In genomic region chr19:38685666-38686529, GRCh38 we compare ENCODE assay signal across 8 cellular contexts. TPM values are rescaled to one million over a fixed set of nuclear protein-coding genes. Genes with fewer than 3 reads are reported as not detected.
A peak's percentile ranks its signal among the peaks of the same experiment; 100 is the strongest.
DNase-seq lines count a peak whose midpoint lies in the region; ATAC-seq and TF ChIP-seq lines count a peak whose summit lies in the region.

No MANE protein-coding gene starts in this region.

- peak overlapping the region; percentile 52 for H3K4me2 ChIP-seq in trophoblast cell (ENCODE audit: low read length)

- peak overlapping the region; percentile 71 for H2AFZ ChIP-seq in trophoblast cell (ENCODE audit: insufficient read depth, low read length, poor library complexity)

- peak overlapping the region; percentile 90 to 94 (median 93) for H3K27ac Mint-ChIP-seq in CD4-positive, CD25-positive, alpha-beta regulatory T cell
- H3K27ac Mint-ChIP-seq in T-cell, result peak overlapping the region; percentile 70 to 85

- peak overlapping the region; percentile 83 for H3K27ac ChIP-seq in CD4-positive, CD25-positive, alpha-beta regulatory T cell (ENCODE audit: insufficient read depth, low read length, poor library complexity, severe bottlenecking)
- H3K27ac ChIP-seq in esophagus (ENCODE audit: low read depth in 2 of 2, low read length in 1 of 2) (peak overlapping the region; percentile 98 to 100), trophoblast cell (ENCODE audit: low read depth, low read length) (peak overlapping the region; percentile 100)

- H3K9me3 ChIP-seq in CD4-positive, CD25-positive, alpha-beta regulatory T cell (ENCODE audit: control insufficient read depth in 2 of 2, low read length in 2 of 2), result no peaks in the 10 kb centered on the region
- H3K9me3 ChIP-seq in esophagus (ENCODE audit: control insufficient read depth in 2 of 2, insufficient read depth in 1 of 2, low read depth in 1 of 2, low read length in 1 of 2), result no peaks in the 10 kb centered on the region
- H3K9me3 ChIP-seq in trophoblast cell (ENCODE audit: insufficient read depth, low read depth, low read length), result no peaks in the 10 kb centered on the region

- H3K4ac ChIP-seq in trophoblast cell (ENCODE audit: low read depth, low read length), result peak overlapping the region; percentile 95

- H4K91ac ChIP-seq in trophoblast cell (ENCODE audit: low read depth, low read length), result peak overlapping the region; percentile 100

- H3K36me3 Mint-ChIP-seq in CD4-positive, CD25-positive, alpha-beta regulatory T cell, result peaks cover 8% of the 10 kb centered on the region
- peaks cover 17% of the 10 kb centered on the region for H3K36me3 Mint-ChIP-seq in T-cell

- H2BK5ac ChIP-seq in trophoblast cell (ENCODE audit: low read depth, low read length, poor library complexity), result peak overlapping the region; percentile 100

- peak overlapping the region; percentile 97 for H3K18ac ChIP-seq in trophoblast cell (ENCODE audit: low read length)

- no peaks in the 10 kb centered on the region for H3K9me3 Mint-ChIP-seq in CD4-positive, CD25-positive, alpha-beta regulatory T cell
- H3K9me3 Mint-ChIP-seq in T-cell, result no peaks in the 10 kb centered on the region

- TF ChIP-seq CTCF in GM20000 (IDR thresholded peaks at IDR 0.05; ENCODE audit: extremely low read depth, missing control alignments), result no peak

- no peak for ATAC-seq in CD4-positive, CD25-positive, alpha-beta regulatory T cell (ENCODE audit: low read depth in 2 of 2)
- ATAC-seq in HG02759 (IDR thresholded peaks at IDR 0.05; ENCODE audit: unreplicated experiment), result peak; percentile 42
- no peak for ATAC-seq in T-cell (replicated peaks in 1 of 4)
- ATAC-seq in GM19397 (IDR thresholded peaks at IDR 0.05; ENCODE audit: unreplicated experiment), result no peak

- H3K36me3 ChIP-seq in CD4-positive, CD25-positive, alpha-beta regulatory T cell (ENCODE audit: control insufficient read depth, insufficient read depth, low read length), result peaks cover 2% of the 10 kb centered on the region
- H3K36me3 ChIP-seq in esophagus (ENCODE audit: control insufficient read depth in 2 of 2, insufficient read depth in 2 of 2, low read length in 1 of 2), result peaks cover 0 to 5% of the 10 kb centered on the region in 2 donors
- H3K36me3 ChIP-seq in trophoblast cell (ENCODE audit: control insufficient read depth in 1 of 2, insufficient read depth in 2 of 2, low read length in 2 of 2), result peaks cover 8 to 14% of the 10 kb centered on the region in 2 experiments

- 21% methylated on average over 10 of the region's 10 CpGs for WGBS in esophagus, 2 donors
- no CpG with 5 or more reads among the region's 10 CpGs for WGBS in trophoblast cell (ENCODE audit: extremely low coverage, insufficient coverage, insufficient read length)

- POLR2A ChIA-PET in T-cell (lab: Charles Lee), result no interaction called here

- H4K8ac ChIP-seq in trophoblast cell (ENCODE audit: low read depth, low read length), result peak overlapping the region; percentile 96

- H2BK120ac ChIP-seq in trophoblast cell (ENCODE audit: insufficient read depth, low read length, poor library complexity), result peak overlapping the region; percentile 100

- peak; percentile 28 to 49 (median 33) for DNase-seq in CD4-positive, CD25-positive, alpha-beta regulatory T cell
- no peak for DNase-seq in T-cell
- DNase-seq in trophoblast cell, result peak in 1 of 2 donors; percentile 58
- DNase-seq in iPS-NIHi11 (ENCODE audit: low spot score), result no peak
- no peak for DNase-seq in GM20000 (ENCODE audit: low spot score)

- H2BK12ac ChIP-seq in trophoblast cell (ENCODE audit: low read length), result peak overlapping the region; percentile 97

- peak overlapping the region; percentile 25 for H3K9ac ChIP-seq in trophoblast cell (ENCODE audit: low read length)

- peaks cover 8 to 88% (median 65%) of the 10 kb centered on the region in 4 donors for H3K4me1 Mint-ChIP-seq in CD4-positive, CD25-positive, alpha-beta regulatory T cell
- H3K4me1 Mint-ChIP-seq in T-cell, result peaks cover 49 to 84% (median 72%) of the 10 kb centered on the region in 3 donors

- peaks cover 67% of the 10 kb centered on the region for H3K79me1 ChIP-seq in trophoblast cell (ENCODE audit: low read length)

- H3K4me1 ChIP-seq in CD4-positive, CD25-positive, alpha-beta regulatory T cell (ENCODE audit: control insufficient read depth, insufficient read depth, low read length, poor library complexity, severe bottlenecking), result peaks cover 72% of the 10 kb centered on the region
- H3K4me1 ChIP-seq in esophagus (ENCODE audit: control insufficient read depth in 2 of 2, insufficient read depth in 2 of 2, low read length in 1 of 2) (peaks cover 15 to 35% of the 10 kb centered on the region in 2 donors), trophoblast cell (ENCODE audit: control insufficient read depth in 1 of 2, insufficient read depth in 2 of 2, low read length in 2 of 2) (peaks cover 64 to 66% of the 10 kb centered on the region in 2 experiments)

- CTCF ChIA-PET in T-cell (lab: Charles Lee), result interaction anchor here (0.6 to 1.4 kb wide), 7 partner anchors 10 to 298 kb away, joined by 3 to 9 read pairs (median 5); partner anchors contain the start of gene GGN (in 1 of the 2)

- peak overlapping the region; percentile 49 for H4K12ac ChIP-seq in trophoblast cell (ENCODE audit: low read depth, low read length)

- peaks cover 46% of the 10 kb centered on the region for H3K79me2 ChIP-seq in trophoblast cell (ENCODE audit: control insufficient read depth, insufficient read depth, low read length, poor library complexity)

- H3K4me3 Mint-ChIP-seq in CD4-positive, CD25-positive, alpha-beta regulatory T cell, result peak overlapping the region; percentile 56 to 92 (median 70)
- H3K4me3 Mint-ChIP-seq in T-cell, result peak overlapping the region in 1 of 3 donors; percentile 50

- H3K14ac ChIP-seq in trophoblast cell (ENCODE audit: low read length), result peak overlapping the region; percentile 98

- H2AK5ac ChIP-seq in trophoblast cell (ENCODE audit: low read length), result peak overlapping the region; percentile 90

- H3K23ac ChIP-seq in trophoblast cell (ENCODE audit: low read length), result no peak overlapping the region

- H3K4me3 ChIP-seq in CD4-positive, CD25-positive, alpha-beta regulatory T cell (ENCODE audit: low read depth, low read length), result peak overlapping the region; percentile 40
- H3K4me3 ChIP-seq in esophagus (ENCODE audit: low read depth in 1 of 2, low read length in 2 of 2) (no peak overlapping the region), trophoblast cell (ENCODE audit: low read depth, low read length) (no peak overlapping the region)

- no peaks in the 10 kb centered on the region for H3K27me3 ChIP-seq in CD4-positive, CD25-positive, alpha-beta regulatory T cell (ENCODE audit: control insufficient read depth, insufficient read depth, low read length)
- no peaks in the 10 kb centered on the region for H3K27me3 ChIP-seq in esophagus (ENCODE audit: control insufficient read depth in 1 of 2, insufficient read depth in 2 of 2, low read length in 2 of 2)
- H3K27me3 ChIP-seq in trophoblast cell (ENCODE audit: insufficient read depth, low read length), result no peaks in the 10 kb centered on the region

- H3K27me3 Mint-ChIP-seq in CD4-positive, CD25-positive, alpha-beta regulatory T cell, result no peaks in the 10 kb centered on the region
- H3K27me3 Mint-ChIP-seq in T-cell, result no peaks in the 10 kb centered on the region

RNA-seq across cellular contexts. Expression of gene ACTN4, which starts 38.4 kb away (rescaled TPM):
- total RNA-seq in CD4-positive, CD25-positive, alpha-beta regulatory T cell, result 323 TPM
- 10 to 100 TPM; 11.2 to 22.2 (median 15.7) TPM for polyA plus RNA-seq in CD4-positive, CD25-positive, alpha-beta regulatory T cell
- 100 to 1,000 TPM in 4 of 5 donors, 10 to 100 TPM in 1; 100.0 to 201 (median 175) TPM for total RNA-seq in T-cell
- polyA plus RNA-seq in esophagus, result 100 to 1,000 TPM; 261 to 376 TPM
- 442 and 468 TPM in 2 replicates for polyA plus RNA-seq in trophoblast cell (2013)

RNA-seq across cellular contexts. Expression of gene CAPN12, which starts 58.4 kb away (rescaled TPM):
- total RNA-seq in CD4-positive, CD25-positive, alpha-beta regulatory T cell, result 6.1 TPM
- polyA plus RNA-seq in CD4-positive, CD25-positive, alpha-beta regulatory T cell, result 1 to 10 TPM; 1.0 to 2.6 (median 1.9) TPM
- total RNA-seq in T-cell, result 10 to 100 TPM in 2 of 5 donors, 1 to 10 TPM in 3; 2.5 to 13.8 (median 8.8) TPM
- 10 to 100 TPM in 1 of 2 donors, 1 to 10 TPM in 1; 4.1 to 12.3 TPM for polyA plus RNA-seq in esophagus
- 11.0 and 11.5 TPM in 2 replicates for polyA plus RNA-seq in trophoblast cell (2013)

Comparison
In these comparisons a context has a peak if more than half of its experiments do, and no peak if none do; other contexts are left out.
1. DNase-seq: peak in CD4-positive, CD25-positive, alpha-beta regulatory T cell (3 of 3); none in T-cell (0 of 34), iPS-NIHi11 (single experiment) and GM20000 (single experiment).
2. Peak in every context shown above with its lines, with median percentiles within 50 percentile points of each other: H3K27ac ChIP-seq.